ENCODE assay signal across 8 cellular contexts in genomic region chr1:212286437-212287131, GRCh38. TPM values are rescaled to one million over a fixed set of nuclear protein-coding genes. Genes with fewer than 3 reads are reported as not detected.
DNase-seq lines count a peak whose midpoint lies in the region; ATAC-seq and TF ChIP-seq lines count a peak whose summit lies in the region.

No MANE protein-coding gene starts in this region.

- no peaks in the 10 kb centered on the region for H3K9me3 Mint-ChIP-seq in CD4-positive, CD25-positive, alpha-beta regulatory T cell

- H3K36me3 ChIP-seq in CD4-positive, CD25-positive, alpha-beta regulatory T cell (ENCODE audit: control insufficient read depth, insufficient read depth, low read length): no peaks in the 10 kb centered on the region
- 0 out of 2 replicates have a peak, but pooled peaks cover 2% of the 10 kb centered on the region for H3K36me3 ChIP-seq in HUES48 (ENCODE audit: control insufficient read depth, insufficient read depth, low read length)
- H3K36me3 ChIP-seq in gastroesophageal sphincter: no peaks in the 10 kb centered on the region
- no peaks in the 10 kb centered on the region for H3K36me3 ChIP-seq in psoas muscle (ENCODE audit: insufficient read depth in 1 of 2, low read depth in 1 of 2)

- H3K36me3 Mint-ChIP-seq in CD4-positive, CD25-positive, alpha-beta regulatory T cell: peaks cover 6% of the 10 kb centered on the region

- no peak for TF ChIP-seq EP300 in gastroesophageal sphincter (IDR thresholded peaks at IDR 0.05)

- no peaks in the 10 kb centered on the region for H3K9me3 ChIP-seq in CD4-positive, CD25-positive, alpha-beta regulatory T cell (ENCODE audit: control insufficient read depth in 2 of 2, low read length in 2 of 2)
- H3K9me3 ChIP-seq in HUES48 (ENCODE audit: control insufficient read depth, insufficient read depth, low read length): no peaks in the 10 kb centered on the region
- no peaks in the 10 kb centered on the region for H3K9me3 ChIP-seq in gastroesophageal sphincter
- H3K9me3 ChIP-seq in psoas muscle: no peaks in the 10 kb centered on the region

- H3K27ac ChIP-seq in CD4-positive, CD25-positive, alpha-beta regulatory T cell (ENCODE audit: insufficient read depth, low read length, poor library complexity, severe bottlenecking): peak overlapping the region; percentile 97
- H3K27ac ChIP-seq in HUES48 (ENCODE audit: low read depth, low read length) (peak overlapping the region; percentile 79), gastroesophageal sphincter (peak overlapping the region; percentile 97 to 100 (median 98)), psoas muscle (peak overlapping the region; percentile 100)

- no peak for DNase-seq in CD4-positive, CD25-positive, alpha-beta regulatory T cell
- DNase-seq in psoas muscle (no peak), HK-2 (ENCODE audit: unreplicated experiment) (no peak), AG20443 (ENCODE audit: low spot score) (no peak)

- no peaks in the 10 kb centered on the region for H3K27me3 ChIP-seq in CD4-positive, CD25-positive, alpha-beta regulatory T cell (ENCODE audit: control insufficient read depth, insufficient read depth, low read length)
- H3K27me3 ChIP-seq in HUES48 (ENCODE audit: control insufficient read depth, insufficient read depth, low read length): no peaks in the 10 kb centered on the region
- H3K27me3 ChIP-seq in gastroesophageal sphincter: no peaks in the 10 kb centered on the region
- H3K27me3 ChIP-seq in psoas muscle (ENCODE audit: insufficient read depth in 3 of 3, low read length in 2 of 3): no peaks in the 10 kb centered on the region

- peak overlapping the region; percentile 96 to 100 (median 97) for H3K4me3 Mint-ChIP-seq in CD4-positive, CD25-positive, alpha-beta regulatory T cell

- H3K27me3 Mint-ChIP-seq in CD4-positive, CD25-positive, alpha-beta regulatory T cell: peaks cover 5% of the 10 kb centered on the region

- H3K9ac ChIP-seq in HUES48 (ENCODE audit: low read depth, low read length): peak overlapping the region; percentile 70

- intact Hi-C loops in psoas muscle (cut with DNase I): loop anchor here in 1 of 2 donors (5.0 kb wide), 1 partner anchor 164 kb away; no protein-coding TSS in a partner anchor

- TF ChIP-seq POLR2A in gastroesophageal sphincter (IDR thresholded peaks at IDR 0.05): no peak

- H3K4me1 ChIP-seq in CD4-positive, CD25-positive, alpha-beta regulatory T cell (ENCODE audit: control insufficient read depth, insufficient read depth, low read length, poor library complexity, severe bottlenecking): peaks cover 60% of the 10 kb centered on the region
- H3K4me1 ChIP-seq in HUES48 (ENCODE audit: control insufficient read depth, insufficient read depth, low read length) (peaks cover 28% of the 10 kb centered on the region), gastroesophageal sphincter (peaks cover 12 to 55% (median 14%) of the 10 kb centered on the region in 3 donors), psoas muscle (peaks cover 37% of the 10 kb centered on the region)

- H3K4me1 Mint-ChIP-seq in CD4-positive, CD25-positive, alpha-beta regulatory T cell: peaks cover 15 to 55% (median 43%) of the 10 kb centered on the region in 4 donors

- no peak for ATAC-seq in CD4-positive, CD25-positive, alpha-beta regulatory T cell (ENCODE audit: low read depth in 2 of 2)
- ATAC-seq in gastroesophageal sphincter (no peak), psoas muscle (peak in 1 of 4 donors; percentile 1), HG02678 (IDR thresholded peaks at IDR 0.05; ENCODE audit: unreplicated experiment) (no peak)

- TF ChIP-seq CTCF in WI38 (IDR thresholded peaks at IDR 0.05; ENCODE audit: low read depth, low read length): no peak
- TF ChIP-seq CTCF in gastroesophageal sphincter (IDR thresholded peaks at IDR 0.05): no peak
- no peak for TF ChIP-seq CTCF in psoas muscle (IDR thresholded peaks at IDR 0.05)

- peak overlapping the region; percentile 98 for H3K4me3 ChIP-seq in CD4-positive, CD25-positive, alpha-beta regulatory T cell (ENCODE audit: low read depth, low read length)
- peak overlapping the region; percentile 82 for H3K4me3 ChIP-seq in HUES48 (ENCODE audit: low read depth, low read length)
- H3K4me3 ChIP-seq in WI38 (ENCODE audit: low read depth, low read length): peak overlapping the region; percentile 90
- peak overlapping the region; percentile 87 to 88 for H3K4me3 ChIP-seq in gastroesophageal sphincter
- H3K4me3 ChIP-seq in psoas muscle: peak overlapping the region; percentile 96

- peak overlapping the region; percentile 97 to 100 (median 99) for H3K27ac Mint-ChIP-seq in CD4-positive, CD25-positive, alpha-beta regulatory T cell

- 0 to 1% methylated on average over 17 to 19 of the region's 19 CpGs for WGBS in gastroesophageal sphincter (ENCODE audit: low coverage in 1 of 2), 2 donors
- 0 to 1% (median 0%) methylated on average over 19 of the region's 19 CpGs for WGBS in psoas muscle, 3 donors

RNA-seq across cellular contexts. Expression of gene PPP2R5A, which starts 1.4 kb away (rescaled TPM):
- total RNA-seq in CD4-positive, CD25-positive, alpha-beta regulatory T cell: 64.6 TPM
- polyA plus RNA-seq in CD4-positive, CD25-positive, alpha-beta regulatory T cell: 10 to 100 TPM; 41.6 to 52.8 (median 46.2) TPM
- total RNA-seq in gastroesophageal sphincter: 10 to 100 TPM; 43.2 to 88.9 (median 59.5) TPM
- 10 to 100 TPM; 28.5 to 55.1 (median 32.0) TPM for total RNA-seq in psoas muscle
- 10 to 100 TPM; 27.7 to 46.5 (median 28.1) TPM for polyA plus RNA-seq in psoas muscle
